ENCODE assay signal across 27 cellular contexts in the genomic region with DNA sequence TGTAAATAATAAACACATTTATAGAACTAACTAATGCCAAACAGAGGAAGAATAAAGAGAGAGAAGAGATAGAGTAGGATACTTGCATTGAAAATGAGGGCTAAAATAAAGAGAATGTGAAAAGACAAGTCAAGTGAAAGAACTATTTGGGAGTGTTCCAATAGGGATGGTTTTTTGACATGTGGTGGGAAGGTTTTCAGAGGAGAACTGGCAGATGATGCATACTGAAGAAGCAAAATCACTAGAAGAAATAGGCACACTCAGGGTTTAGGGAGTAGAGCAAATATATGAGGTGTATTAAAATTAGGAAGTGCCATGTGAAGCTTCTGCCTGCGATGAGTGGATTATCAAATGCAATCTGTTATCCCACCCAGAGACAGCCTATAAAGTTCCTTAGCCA.
"Had no signal": no experiment of that assay in that cellular context is flagged by ENCODE, and none has a peak within 500 bp of the region (broad histone marks: within the 10 kb centered on the region; RNA-seq: fewer than 3 reads in every experiment).

No MANE protein-coding gene starts in this region.

- ATAC-seq: naive thymus-derived CD8-positive, alpha-beta T cell; natural killer cell treated with Interleukin-12 subunit alpha and Interleukin-12 subunit beta and Interleukin-15 and Interleukin-18, amount 100 ng/mL, for 72 hours; pancreas; right cardiac atrium; right lobe of liver; stimulated activated effector memory CD8-positive, alpha-beta T cell treated with anti-CD3 and anti-CD28 coated beads, Interleukin-12 subunit alpha, Interleukin-12 subunit beta, amount 100 ng/mL, for 72 hours; stimulated activated naive B cell treated with anti-CD40 and anti-IgM and Interleukin-4, amounts not matched to agents 10 μg/mL and 1 μg/mL and 100 μg/mL, for 72 hours; upper lobe of right lung had no signal

- H3K36me3 ChIP-seq: neutrophil, pancreas, prostate gland, right lobe of liver, sigmoid colon, suprapubic skin, tibial artery, transverse colon, upper lobe of right lung, uterus had no signal

- H3K4me1 ChIP-seq: pancreas, prostate gland, right lobe of liver, sigmoid colon, suprapubic skin, testis, tibial artery, transverse colon, upper lobe of right lung, uterus had no signal

- H3K4me1 Mint-ChIP-seq: naive thymus-derived CD8-positive, alpha-beta T cell; nephron progenitor cell; stimulated activated effector memory CD8-positive, alpha-beta T cell treated with anti-CD3 and anti-CD28 coated beads, Interleukin-12 subunit alpha, Interleukin-12 subunit beta, amount 100 ng/mL, for 72 hours; stimulated activated naive B cell treated with anti-CD40 and anti-IgM and Interleukin-4, amounts not matched to agents 10 μg/mL and 1 μg/mL and 100 μg/mL, for 72 hours had no signal

- H3K4me3 ChIP-seq: pancreas, prostate gland, right lobe of liver, sigmoid colon, suprapubic skin, testis, tibial artery, transverse colon, upper lobe of right lung, uterus had no signal

- H3K27me3 ChIP-seq: neutrophil, pancreas, right lobe of liver, sigmoid colon, suprapubic skin, testis, tibial artery, transverse colon, upper lobe of right lung, uterus had no signal

- DNase-seq: naive thymus-derived CD8-positive, alpha-beta T cell; nephron progenitor cell; pancreas; right cardiac atrium; right lobe of liver; sigmoid colon; small intestine; stimulated activated CD4-positive, alpha-beta T cell treated with anti-CD3 and anti-CD28 coated beads, Interleukin-15, amount 100 ng/mL, for 24 hours; stimulated activated CD4-positive, alpha-beta T cell treated with anti-CD3 and anti-CD28 coated beads, Interleukin-2, amount 100 ng/mL, for 24 hours; stimulated activated CD4-positive, alpha-beta T cell treated with anti-CD3 and anti-CD28 coated beads, Interleukin-2, amount 100 ng/mL, for 48 hours; stimulated activated CD4-positive, alpha-beta T cell treated with anti-CD3 and anti-CD28 coated beads, Interleukin-4, amount 100 ng/mL, for 24 hours; stimulated activated naive B cell treated with anti-CD40 and anti-IgM and Interleukin-4, amounts not matched to agents 10 μg/mL and 1 μg/mL and 100 μg/mL, for 72 hours; stimulated activated naive CD4-positive, alpha-beta T cell treated with Interleukin-2 at 50 U/mL for 16 hours; substantia nigra; testis; tibial artery; transverse colon; upper lobe of right lung; uterus had no signal

- H3K27me3 Mint-ChIP-seq: naive thymus-derived CD8-positive, alpha-beta T cell; natural killer cell treated with Interleukin-12 subunit alpha and Interleukin-12 subunit beta and Interleukin-15 and Interleukin-18, amount 100 ng/mL, for 72 hours; stimulated activated naive B cell treated with anti-CD40 and anti-IgM and Interleukin-4, amounts not matched to agents 10 μg/mL and 1 μg/mL and 100 μg/mL, for 72 hours; stimulated activated naive CD8-positive, alpha-beta T cell treated with anti-CD3 and anti-CD28 coated beads, Interleukin-15, Interleukin-2, amounts not matched to agents 100 ng/mL and 50 ng/mL, for 24 hours had no signal

- H3K27ac Mint-ChIP-seq: naive thymus-derived CD8-positive, alpha-beta T cell; natural killer cell treated with Interleukin-12 subunit alpha and Interleukin-12 subunit beta and Interleukin-15 and Interleukin-18, amount 100 ng/mL, for 72 hours; nephron progenitor cell; stimulated activated effector memory CD8-positive, alpha-beta T cell treated with anti-CD3 and anti-CD28 coated beads, Interleukin-12 subunit alpha, Interleukin-12 subunit beta, amount 100 ng/mL, for 72 hours; stimulated activated naive B cell treated with anti-CD40 and anti-IgM and Interleukin-4, amounts not matched to agents 10 μg/mL and 1 μg/mL and 100 μg/mL, for 72 hours; stimulated activated naive CD8-positive, alpha-beta T cell treated with anti-CD3 and anti-CD28 coated beads, Interleukin-15, Interleukin-2, amounts not matched to agents 100 ng/mL and 50 ng/mL, for 24 hours; type B pancreatic cell had no signal

- H3K4me3 Mint-ChIP-seq: naive thymus-derived CD8-positive, alpha-beta T cell; natural killer cell treated with Interleukin-12 subunit alpha and Interleukin-12 subunit beta and Interleukin-15 and Interleukin-18, amount 100 ng/mL, for 72 hours; nephron progenitor cell; neural crest cell; stimulated activated effector memory CD8-positive, alpha-beta T cell treated with anti-CD3 and anti-CD28 coated beads, Interleukin-12 subunit alpha, Interleukin-12 subunit beta, amount 100 ng/mL, for 72 hours; stimulated activated naive B cell treated with anti-CD40 and anti-IgM and Interleukin-4, amounts not matched to agents 10 μg/mL and 1 μg/mL and 100 μg/mL, for 72 hours; stimulated activated naive CD8-positive, alpha-beta T cell treated with anti-CD3 and anti-CD28 coated beads, Interleukin-15, Interleukin-2, amounts not matched to agents 100 ng/mL and 50 ng/mL, for 24 hours; type B pancreatic cell had no signal

- H3K9me3 Mint-ChIP-seq: nephron progenitor cell; stimulated activated naive B cell treated with anti-CD40 and anti-IgM and Interleukin-4, amounts not matched to agents 10 μg/mL and 1 μg/mL and 100 μg/mL, for 72 hours; stimulated activated naive CD8-positive, alpha-beta T cell treated with anti-CD3 and anti-CD28 coated beads, Interleukin-15, Interleukin-2, amounts not matched to agents 100 ng/mL and 50 ng/mL, for 24 hours; type B pancreatic cell had no signal

- H3K9me3 ChIP-seq: neutrophil, pancreas, prostate gland, right lobe of liver, sigmoid colon, suprapubic skin, testis, tibial artery, transverse colon, upper lobe of right lung, uterus had no signal

- H3K27ac ChIP-seq: neutrophil, pancreas, prostate gland, right lobe of liver, sigmoid colon, suprapubic skin, testis, tibial artery, transverse colon, upper lobe of right lung, uterus had no signal
